ENCODE assay signal across 1 cellular context in the genomic region with DNA sequence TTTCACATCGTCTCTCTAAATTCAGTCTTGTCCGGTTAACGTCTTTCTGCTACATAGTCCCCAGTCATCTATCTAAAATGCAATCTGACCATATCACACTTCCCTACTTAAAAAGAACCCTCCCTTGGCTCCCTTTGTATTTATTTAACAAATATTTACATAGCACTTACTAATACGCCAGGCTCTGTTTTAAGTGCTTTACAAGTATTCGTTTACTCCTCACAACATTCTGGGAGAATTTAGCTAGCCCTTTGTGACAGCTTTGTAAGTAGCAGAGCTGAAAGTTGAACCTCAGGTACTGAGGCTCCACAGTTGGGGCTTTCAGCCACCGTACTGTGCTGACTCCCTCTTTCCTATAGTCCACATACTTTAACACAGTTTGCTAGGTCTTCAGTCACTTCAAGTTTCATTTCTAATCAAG.
TF ChIP-seq lines count a peak whose summit lies in the region.

No MANE protein-coding gene starts in this region.

TF ChIP-seq in HepG2, 621 proteins besides CTCF, POLR2A, EP300 and RAD21 (continued from another document):
- TF ChIP-seq, protein P1, sequence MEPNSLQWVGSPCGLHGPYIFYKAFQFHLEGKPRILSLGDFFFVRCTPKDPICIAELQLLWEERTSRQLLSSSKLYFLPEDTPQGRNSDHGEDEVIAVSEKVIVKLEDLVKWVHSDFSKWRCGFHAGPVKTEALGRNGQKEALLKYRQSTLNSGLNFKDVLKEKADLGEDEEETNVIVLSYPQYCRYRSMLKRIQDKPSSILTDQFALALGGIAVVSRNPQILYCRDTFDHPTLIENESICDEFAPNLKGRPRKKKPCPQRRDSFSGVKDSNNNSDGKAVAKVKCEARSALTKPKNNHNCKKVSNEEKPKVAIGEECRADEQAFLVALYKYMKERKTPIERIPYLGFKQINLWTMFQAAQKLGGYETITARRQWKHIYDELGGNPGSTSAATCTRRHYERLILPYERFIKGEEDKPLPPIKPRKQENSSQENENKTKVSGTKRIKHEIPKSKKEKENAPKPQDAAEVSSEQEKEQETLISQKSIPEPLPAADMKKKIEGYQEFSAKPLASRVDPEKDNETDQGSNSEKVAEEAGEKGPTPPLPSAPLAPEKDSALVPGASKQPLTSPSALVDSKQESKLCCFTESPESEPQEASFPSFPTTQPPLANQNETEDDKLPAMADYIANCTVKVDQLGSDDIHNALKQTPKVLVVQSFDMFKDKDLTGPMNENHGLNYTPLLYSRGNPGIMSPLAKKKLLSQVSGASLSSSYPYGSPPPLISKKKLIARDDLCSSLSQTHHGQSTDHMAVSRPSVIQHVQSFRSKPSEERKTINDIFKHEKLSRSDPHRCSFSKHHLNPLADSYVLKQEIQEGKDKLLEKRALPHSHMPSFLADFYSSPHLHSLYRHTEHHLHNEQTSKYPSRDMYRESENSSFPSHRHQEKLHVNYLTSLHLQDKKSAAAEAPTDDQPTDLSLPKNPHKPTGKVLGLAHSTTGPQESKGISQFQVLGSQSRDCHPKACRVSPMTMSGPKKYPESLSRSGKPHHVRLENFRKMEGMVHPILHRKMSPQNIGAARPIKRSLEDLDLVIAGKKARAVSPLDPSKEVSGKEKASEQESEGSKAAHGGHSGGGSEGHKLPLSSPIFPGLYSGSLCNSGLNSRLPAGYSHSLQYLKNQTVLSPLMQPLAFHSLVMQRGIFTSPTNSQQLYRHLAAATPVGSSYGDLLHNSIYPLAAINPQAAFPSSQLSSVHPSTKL (CRISPR knock-in tag; IDR thresholded peaks at IDR 0.05): peak; percentile 27; the same call in 1 of the 2 replicates
- TF ChIP-seq RBM22 (optimal IDR thresholded peaks at IDR 0.05; ENCODE audit: low read length) (no peak), ZNF33A (CRISPR knock-in tag; IDR thresholded peaks at IDR 0.05; ENCODE audit: borderline replicate concordance) (no peak), SAP130 (CRISPR knock-in tag; IDR thresholded peaks at IDR 0.05; ENCODE audit: low read depth) (peak; percentile 37; the same call in 1 of the 2 replicates), ZEB1 (IDR thresholded peaks at IDR 0.05; ENCODE audit: insufficient replicate concordance, low read depth) (no peak)
- TF ChIP-seq, protein P2, sequence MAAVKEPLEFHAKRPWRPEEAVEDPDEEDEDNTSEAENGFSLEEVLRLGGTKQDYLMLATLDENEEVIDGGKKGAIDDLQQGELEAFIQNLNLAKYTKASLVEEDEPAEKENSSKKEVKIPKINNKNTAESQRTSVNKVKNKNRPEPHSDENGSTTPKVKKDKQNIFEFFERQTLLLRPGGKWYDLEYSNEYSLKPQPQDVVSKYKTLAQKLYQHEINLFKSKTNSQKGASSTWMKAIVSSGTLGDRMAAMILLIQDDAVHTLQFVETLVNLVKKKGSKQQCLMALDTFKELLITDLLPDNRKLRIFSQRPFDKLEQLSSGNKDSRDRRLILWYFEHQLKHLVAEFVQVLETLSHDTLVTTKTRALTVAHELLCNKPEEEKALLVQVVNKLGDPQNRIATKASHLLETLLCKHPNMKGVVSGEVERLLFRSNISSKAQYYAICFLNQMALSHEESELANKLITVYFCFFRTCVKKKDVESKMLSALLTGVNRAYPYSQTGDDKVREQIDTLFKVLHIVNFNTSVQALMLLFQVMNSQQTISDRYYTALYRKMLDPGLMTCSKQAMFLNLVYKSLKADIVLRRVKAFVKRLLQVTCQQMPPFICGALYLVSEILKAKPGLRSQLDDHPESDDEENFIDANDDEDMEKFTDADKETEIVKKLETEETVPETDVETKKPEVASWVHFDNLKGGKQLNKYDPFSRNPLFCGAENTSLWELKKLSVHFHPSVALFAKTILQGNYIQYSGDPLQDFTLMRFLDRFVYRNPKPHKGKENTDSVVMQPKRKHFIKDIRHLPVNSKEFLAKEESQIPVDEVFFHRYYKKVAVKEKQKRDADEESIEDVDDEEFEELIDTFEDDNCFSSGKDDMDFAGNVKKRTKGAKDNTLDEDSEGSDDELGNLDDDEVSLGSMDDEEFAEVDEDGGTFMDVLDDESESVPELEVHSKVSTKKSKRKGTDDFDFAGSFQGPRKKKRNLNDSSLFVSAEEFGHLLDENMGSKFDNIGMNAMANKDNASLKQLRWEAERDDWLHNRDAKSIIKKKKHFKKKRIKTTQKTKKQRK (IDR thresholded peaks at IDR 0.05; ENCODE audit: low read length): no peak
